In the genomic region with DNA sequence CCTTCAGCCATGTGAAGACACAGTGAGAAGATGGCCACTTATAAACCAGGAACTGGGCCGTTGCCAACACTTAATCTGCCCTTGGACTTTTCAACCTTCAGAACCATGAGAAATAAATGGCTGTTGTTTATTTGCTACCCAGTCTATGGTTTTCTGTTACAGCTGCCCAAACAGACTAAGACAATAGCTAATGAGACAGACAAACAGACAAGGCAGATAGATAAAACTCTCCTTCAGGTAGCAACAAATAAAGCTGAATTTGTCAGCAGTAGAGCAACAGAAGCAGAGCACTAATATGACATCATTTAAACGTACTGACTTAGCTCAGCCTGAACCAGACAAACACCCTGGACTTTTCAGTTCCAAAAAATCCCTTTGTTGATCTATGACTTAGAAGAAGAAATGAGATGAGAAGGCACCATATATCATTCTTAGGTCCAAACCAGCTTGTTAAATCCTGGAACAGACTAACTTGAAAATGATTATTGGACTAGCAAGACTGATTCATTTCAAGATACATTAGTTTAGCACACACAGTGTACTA, we compare ENCODE assay signal across 1 cellular context.
TF ChIP-seq lines count a peak whose summit lies in the region.

No MANE protein-coding gene starts in this region.

TF ChIP-seq in K562, 482 proteins besides CTCF, POLR2A, EP300 and RAD21 (continued from another document):
- TF ChIP-seq HIVEP1 (CRISPR knock-in tag; IDR thresholded peaks at IDR 0.05) (no peak), ZNF830 (CRISPR knock-in tag; IDR thresholded peaks at IDR 0.05) (no peak), CCAR2 (IDR thresholded peaks at IDR 0.05; ENCODE audit: low read depth, low read length) (no peak), CHD4 (IDR thresholded peaks at IDR 0.05; ENCODE audit: insufficient read depth, insufficient replicate concordance, low read depth, low read length, poor library complexity, severe bottlenecking) (no peak), ETV1 (tag; conservative IDR thresholded peaks at IDR 0.05; ENCODE audit: low read depth) (no peak), RERE (CRISPR knock-in tag; IDR thresholded peaks at IDR 0.05; ENCODE audit: borderline replicate concordance) (no peak)
- TF ChIP-seq, protein P1, sequence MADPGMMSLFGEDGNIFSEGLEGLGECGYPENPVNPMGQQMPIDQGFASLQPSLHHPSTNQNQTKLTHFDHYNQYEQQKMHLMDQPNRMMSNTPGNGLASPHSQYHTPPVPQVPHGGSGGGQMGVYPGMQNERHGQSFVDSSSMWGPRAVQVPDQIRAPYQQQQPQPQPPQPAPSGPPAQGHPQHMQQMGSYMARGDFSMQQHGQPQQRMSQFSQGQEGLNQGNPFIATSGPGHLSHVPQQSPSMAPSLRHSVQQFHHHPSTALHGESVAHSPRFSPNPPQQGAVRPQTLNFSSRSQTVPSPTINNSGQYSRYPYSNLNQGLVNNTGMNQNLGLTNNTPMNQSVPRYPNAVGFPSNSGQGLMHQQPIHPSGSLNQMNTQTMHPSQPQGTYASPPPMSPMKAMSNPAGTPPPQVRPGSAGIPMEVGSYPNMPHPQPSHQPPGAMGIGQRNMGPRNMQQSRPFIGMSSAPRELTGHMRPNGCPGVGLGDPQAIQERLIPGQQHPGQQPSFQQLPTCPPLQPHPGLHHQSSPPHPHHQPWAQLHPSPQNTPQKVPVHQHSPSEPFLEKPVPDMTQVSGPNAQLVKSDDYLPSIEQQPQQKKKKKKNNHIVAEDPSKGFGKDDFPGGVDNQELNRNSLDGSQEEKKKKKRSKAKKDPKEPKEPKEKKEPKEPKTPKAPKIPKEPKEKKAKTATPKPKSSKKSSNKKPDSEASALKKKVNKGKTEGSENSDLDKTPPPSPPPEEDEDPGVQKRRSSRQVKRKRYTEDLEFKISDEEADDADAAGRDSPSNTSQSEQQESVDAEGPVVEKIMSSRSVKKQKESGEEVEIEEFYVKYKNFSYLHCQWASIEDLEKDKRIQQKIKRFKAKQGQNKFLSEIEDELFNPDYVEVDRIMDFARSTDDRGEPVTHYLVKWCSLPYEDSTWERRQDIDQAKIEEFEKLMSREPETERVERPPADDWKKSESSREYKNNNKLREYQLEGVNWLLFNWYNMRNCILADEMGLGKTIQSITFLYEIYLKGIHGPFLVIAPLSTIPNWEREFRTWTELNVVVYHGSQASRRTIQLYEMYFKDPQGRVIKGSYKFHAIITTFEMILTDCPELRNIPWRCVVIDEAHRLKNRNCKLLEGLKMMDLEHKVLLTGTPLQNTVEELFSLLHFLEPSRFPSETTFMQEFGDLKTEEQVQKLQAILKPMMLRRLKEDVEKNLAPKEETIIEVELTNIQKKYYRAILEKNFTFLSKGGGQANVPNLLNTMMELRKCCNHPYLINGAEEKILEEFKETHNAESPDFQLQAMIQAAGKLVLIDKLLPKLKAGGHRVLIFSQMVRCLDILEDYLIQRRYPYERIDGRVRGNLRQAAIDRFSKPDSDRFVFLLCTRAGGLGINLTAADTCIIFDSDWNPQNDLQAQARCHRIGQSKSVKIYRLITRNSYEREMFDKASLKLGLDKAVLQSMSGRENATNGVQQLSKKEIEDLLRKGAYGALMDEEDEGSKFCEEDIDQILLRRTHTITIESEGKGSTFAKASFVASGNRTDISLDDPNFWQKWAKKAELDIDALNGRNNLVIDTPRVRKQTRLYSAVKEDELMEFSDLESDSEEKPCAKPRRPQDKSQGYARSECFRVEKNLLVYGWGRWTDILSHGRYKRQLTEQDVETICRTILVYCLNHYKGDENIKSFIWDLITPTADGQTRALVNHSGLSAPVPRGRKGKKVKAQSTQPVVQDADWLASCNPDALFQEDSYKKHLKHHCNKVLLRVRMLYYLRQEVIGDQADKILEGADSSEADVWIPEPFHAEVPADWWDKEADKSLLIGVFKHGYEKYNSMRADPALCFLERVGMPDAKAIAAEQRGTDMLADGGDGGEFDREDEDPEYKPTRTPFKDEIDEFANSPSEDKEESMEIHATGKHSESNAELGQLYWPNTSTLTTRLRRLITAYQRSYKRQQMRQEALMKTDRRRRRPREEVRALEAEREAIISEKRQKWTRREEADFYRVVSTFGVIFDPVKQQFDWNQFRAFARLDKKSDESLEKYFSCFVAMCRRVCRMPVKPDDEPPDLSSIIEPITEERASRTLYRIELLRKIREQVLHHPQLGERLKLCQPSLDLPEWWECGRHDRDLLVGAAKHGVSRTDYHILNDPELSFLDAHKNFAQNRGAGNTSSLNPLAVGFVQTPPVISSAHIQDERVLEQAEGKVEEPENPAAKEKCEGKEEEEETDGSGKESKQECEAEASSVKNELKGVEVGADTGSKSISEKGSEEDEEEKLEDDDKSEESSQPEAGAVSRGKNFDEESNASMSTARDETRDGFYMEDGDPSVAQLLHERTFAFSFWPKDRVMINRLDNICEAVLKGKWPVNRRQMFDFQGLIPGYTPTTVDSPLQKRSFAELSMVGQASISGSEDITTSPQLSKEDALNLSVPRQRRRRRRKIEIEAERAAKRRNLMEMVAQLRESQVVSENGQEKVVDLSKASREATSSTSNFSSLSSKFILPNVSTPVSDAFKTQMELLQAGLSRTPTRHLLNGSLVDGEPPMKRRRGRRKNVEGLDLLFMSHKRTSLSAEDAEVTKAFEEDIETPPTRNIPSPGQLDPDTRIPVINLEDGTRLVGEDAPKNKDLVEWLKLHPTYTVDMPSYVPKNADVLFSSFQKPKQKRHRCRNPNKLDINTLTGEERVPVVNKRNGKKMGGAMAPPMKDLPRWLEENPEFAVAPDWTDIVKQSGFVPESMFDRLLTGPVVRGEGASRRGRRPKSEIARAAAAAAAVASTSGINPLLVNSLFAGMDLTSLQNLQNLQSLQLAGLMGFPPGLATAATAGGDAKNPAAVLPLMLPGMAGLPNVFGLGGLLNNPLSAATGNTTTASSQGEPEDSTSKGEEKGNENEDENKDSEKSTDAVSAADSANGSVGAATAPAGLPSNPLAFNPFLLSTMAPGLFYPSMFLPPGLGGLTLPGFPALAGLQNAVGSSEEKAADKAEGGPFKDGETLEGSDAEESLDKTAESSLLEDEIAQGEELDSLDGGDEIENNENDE (IDR thresholded peaks at IDR 0.05; ENCODE audit: low read depth, low read length) = no peak
